ENCODE assay signal across 1 cellular context in genomic region chr16:56450901-56451752, GRCh38.
TF ChIP-seq lines count a peak whose summit lies in the region.

TSS of gene NUDT21 (minus strand) at chr16:56451332. CDS start at chr16:56451202, 130 bp downstream.
TSS of gene OGFOD1 (plus strand) at chr16:56451554. CDS start at chr16:56451613, 59 bp downstream.

TF ChIP-seq in K562, 482 proteins besides CTCF, POLR2A, EP300 and RAD21 (continued from another document):
- TF ChIP-seq HMBOX1 (IDR thresholded peaks at IDR 0.05) (no peak), CAMTA2 (CRISPR knock-in tag; conservative IDR thresholded peaks at IDR 0.05) (no peak), NR2C1 (IDR thresholded peaks at IDR 0.05) (peak; percentile 95), NR2C1 (tag; IDR thresholded peaks at IDR 0.05) (peak; percentile 97), KAT8 (IDR thresholded peaks at IDR 0.05; ENCODE audit: low read depth) (no peak), GTF2E2 (tag; IDR thresholded peaks at IDR 0.05) (peak; percentile 68; the same call in 1 of the 2 replicates), SMAD1 (IDR thresholded peaks at IDR 0.05; ENCODE audit: low read depth, low read length, partially characterized antibody) (no peak), GABPA (tag; conservative IDR thresholded peaks at IDR 0.05; ENCODE audit: low read depth) (peak; percentile 99), SMAD2 (IDR thresholded peaks at IDR 0.05; ENCODE audit: low read depth, low read length) (no peak), NR0B1 (IDR thresholded peaks at IDR 0.05; ENCODE audit: partially characterized antibody) (no peak), KLF16 (IDR thresholded peaks at IDR 0.05) (no peak), ARID2 (IDR thresholded peaks at IDR 0.05) (no peak), RFX1 (IDR thresholded peaks at IDR 0.05) (no peak)
